In the genomic region with DNA sequence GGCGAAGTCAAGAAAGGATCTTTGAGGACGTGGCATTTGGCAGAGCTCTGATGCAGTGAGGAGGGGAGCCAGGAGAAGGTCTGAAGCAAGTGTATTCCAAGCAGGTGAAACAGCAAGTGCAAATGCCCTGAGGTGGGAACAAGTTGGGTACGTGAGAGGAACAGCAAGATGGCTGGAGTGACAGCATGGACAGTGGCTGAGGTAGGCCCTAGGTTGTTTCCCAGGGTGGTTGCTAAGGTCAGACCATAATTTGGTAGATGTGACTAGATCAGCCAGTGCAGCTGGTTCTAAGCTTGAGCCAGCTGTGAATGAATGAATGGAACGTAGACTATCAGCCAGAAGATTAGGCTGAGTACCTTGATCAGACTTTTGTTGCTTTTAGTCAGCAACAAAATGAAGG, we compare ENCODE assay signal across 8 cellular contexts.
"Had no signal": no experiment of that assay in that cellular context is flagged by ENCODE, and none has a peak within 500 bp of the region (broad histone marks: within the 10 kb centered on the region; RNA-seq: fewer than 3 reads in every experiment).

No MANE protein-coding gene starts in this region.

- FAIRE-seq: H1, H54, HepG2 had no signal

- H3K9me3 Mint-ChIP-seq: GM23338 had no signal

- H3K4me3 Mint-ChIP-seq: GM23338, H9 had no signal

- H3K27ac ChIP-seq: HL-60 had no signal

- H3K27ac Mint-ChIP-seq: GM23338, H9 had no signal

- ATAC-seq: GM23338, HepG2 had no signal

- H2AFZ ChIP-seq: GM23338 had no signal

- H3K4me3 ChIP-seq: GM23338 had no signal

- H3K4me2 ChIP-seq: GM23338 had no signal

- DNase-seq: H9, HCEC 1CT, KBM-7 had no signal
